Comparison of ENCODE assay signal across 23 cellular contexts in genomic region chr1:235057385-235058306, GRCh38.
DNase-seq lines count a peak whose midpoint lies in the region; ATAC-seq and TF ChIP-seq lines count a peak whose summit lies in the region.
"Had no signal": no experiment of that assay in that cellular context is flagged by ENCODE, and none has a peak within 500 bp of the region (broad histone marks: within the 10 kb centered on the region; RNA-seq: fewer than 3 reads in every experiment).

No MANE protein-coding gene starts in this region.

- intact Hi-C loops in Right ventricle myocardium inferior (cut with DNase I), result no loop called here
- intact Hi-C loops in cardiac septum (cut with DNase I), result no loop called here
- intact Hi-C loops in right lobe of liver (cut with DNase I), result no loop called here

- H3K36me3 Mint-ChIP-seq in brain, result no peaks in the 10 kb centered on the region
- H3K36me3 Mint-ChIP-seq in stimulated activated memory B cell treated with anti-CD40 and anti-IgM and Interleukin-4, amounts not matched to agents 10 μg/mL and 1 μg/mL and 100 μg/mL, for 72 hours, result no peaks in the 10 kb centered on the region
- H3K36me3 Mint-ChIP-seq: CD4-positive, CD25-positive, alpha-beta regulatory T cell had no signal

- H3K27me3 ChIP-seq in right lobe of liver, result no peaks in the 10 kb centered on the region
- H3K27me3 ChIP-seq in tibial nerve, result no peaks in the 10 kb centered on the region
- H3K27me3 ChIP-seq: BE2C, MG63, Peyer's patch had no signal

- H3K4me3 ChIP-seq in right lobe of liver (no peak overlapping the region), tibial nerve (no peak overlapping the region)
- H3K4me3 ChIP-seq: GM23338, MG63, Peyer's patch had no signal

- TF ChIP-seq CTCF in brain (conservative IDR thresholded peaks at IDR 0.05), result no peak
- TF ChIP-seq CTCF in right lobe of liver (IDR thresholded peaks at IDR 0.05), result no peak
- no peak for TF ChIP-seq CTCF in tibial nerve (IDR thresholded peaks at IDR 0.05)

- H3K4me1 ChIP-seq in right lobe of liver, result peaks cover 0 to 25% (median 8%) of the 10 kb centered on the region in 4 donors
- H3K4me1 ChIP-seq in tibial nerve, result peaks cover 0 to 18% (median 7%) of the 10 kb centered on the region in 4 donors

- DNase-seq in Right ventricle myocardium inferior (ENCODE audit: missing footprints) (no peak), cardiac septum (ENCODE audit: low spot score) (no peak), right lobe of liver (peak in 1 of 3 donors; percentile 65), tibial nerve (ENCODE audit: low spot score in 2 of 2) (no peak)
- DNase-seq: BE2C; CD4-positive, CD25-positive, alpha-beta regulatory T cell; COR-L47; DMS153; GF-D8; MG63; NCI-H1092; NCI-H146; NCI-H2081; NCI-H2171 treated with DMSO at 0.1 percent for 48 hours; NCI-H446; SHP77; SK-N-SH had no signal

- H3K4me3 Mint-ChIP-seq in brain, result no peak overlapping the region
- no peak overlapping the region for H3K4me3 Mint-ChIP-seq in stimulated activated memory B cell treated with anti-CD40 and anti-IgM and Interleukin-4, amounts not matched to agents 10 μg/mL and 1 μg/mL and 100 μg/mL, for 72 hours
- H3K4me3 Mint-ChIP-seq: CD4-positive, CD25-positive, alpha-beta regulatory T cell; GM23338 had no signal

- peaks cover 56% of the 10 kb centered on the region for H3K4me1 Mint-ChIP-seq in brain
- peaks cover 42% of the 10 kb centered on the region for H3K4me1 Mint-ChIP-seq in stimulated activated memory B cell treated with anti-CD40 and anti-IgM and Interleukin-4, amounts not matched to agents 10 μg/mL and 1 μg/mL and 100 μg/mL, for 72 hours

- H3K9me3 Mint-ChIP-seq in brain, result no peaks in the 10 kb centered on the region
- no peaks in the 10 kb centered on the region for H3K9me3 Mint-ChIP-seq in stimulated activated memory B cell treated with anti-CD40 and anti-IgM and Interleukin-4, amounts not matched to agents 10 μg/mL and 1 μg/mL and 100 μg/mL, for 72 hours
- H3K9me3 Mint-ChIP-seq: CD4-positive, CD25-positive, alpha-beta regulatory T cell; GM23338 had no signal

- 36% methylated on average over 11 of the region's 12 CpGs for WGBS in right lobe of liver (ENCODE audit: insufficient coverage, low coverage, low lambda C conversion rate, missing lambda C conversion rate)
- 90 to 93% methylated on average over 12 of the region's 12 CpGs for WGBS in tibial nerve, 2 donors

- H3K9me3 ChIP-seq in right lobe of liver (no peaks in the 10 kb centered on the region), tibial nerve (no peaks in the 10 kb centered on the region)
- H3K9me3 ChIP-seq: BE2C, MG63, Peyer's patch, SK-N-SH had no signal

- H3K27me3 Mint-ChIP-seq in brain, result no peaks in the 10 kb centered on the region
- no peaks in the 10 kb centered on the region for H3K27me3 Mint-ChIP-seq in stimulated activated memory B cell treated with anti-CD40 and anti-IgM and Interleukin-4, amounts not matched to agents 10 μg/mL and 1 μg/mL and 100 μg/mL, for 72 hours
- H3K27me3 Mint-ChIP-seq: CD4-positive, CD25-positive, alpha-beta regulatory T cell had no signal

- H3K36me3 ChIP-seq in right lobe of liver (no peaks in the 10 kb centered on the region), tibial nerve (no peaks in the 10 kb centered on the region)
- H3K36me3 ChIP-seq: BE2C, MG63, Peyer's patch had no signal

- TF ChIP-seq EP300 in tibial nerve (IDR thresholded peaks at IDR 0.05), result no peak

- H3K27ac Mint-ChIP-seq in brain, result peak overlapping the region in 3 of 5 experiments; percentile 24 to 66 (median 31)
- H3K27ac Mint-ChIP-seq in stimulated activated memory B cell treated with anti-CD40 and anti-IgM and Interleukin-4, amounts not matched to agents 10 μg/mL and 1 μg/mL and 100 μg/mL, for 72 hours, result peak overlapping the region; percentile 30
- H3K27ac Mint-ChIP-seq: GM23338 had no signal

- H3K27ac ChIP-seq in right lobe of liver (peak overlapping the region; percentile 35 to 90 (median 67)), tibial nerve (no peak overlapping the region)

- ATAC-seq in Right ventricle myocardium inferior (peak; percentile 26), right lobe of liver (peak; percentile 10 to 47 (median 37)), HG03439 (IDR thresholded peaks at IDR 0.05; ENCODE audit: unreplicated experiment) (no peak), GM18498 (IDR thresholded peaks at IDR 0.05; ENCODE audit: unreplicated experiment) (no peak)
- no peak for ATAC-seq in stimulated activated memory B cell treated with anti-CD40 and anti-IgM and Interleukin-4, amounts not matched to agents 10 μg/mL and 1 μg/mL and 100 μg/mL, for 72 hours
- ATAC-seq: GM23338 had no signal

- TF ChIP-seq POLR2A in right lobe of liver (IDR thresholded peaks at IDR 0.05), result peak; percentile 71
- TF ChIP-seq POLR2A in tibial nerve (IDR thresholded peaks at IDR 0.05), result no peak

Comparison
In these comparisons a context has a peak if more than half of its experiments do, and no peak if none do; other contexts are left out.
1. ATAC-seq: peak in Right ventricle myocardium inferior (single experiment) and right lobe of liver (4 of 4); none in stimulated activated memory B cell treated with anti-CD40 and anti-IgM and Interleukin-4, amounts not matched to agents 10 μg/mL and 1 μg/mL and 100 μg/mL, for 72 hours (single experiment), HG03439 (single experiment) and GM18498 (single experiment).
2. H3K27ac ChIP-seq: peak in right lobe of liver (3 of 3); none in tibial nerve (0 of 4).